In genomic region chr15:89845305-89845893, GRCh38 we compare ENCODE assay signal across 10 cellular contexts. TPM values are rescaled to one million over a fixed set of nuclear protein-coding genes. Genes with fewer than 3 reads are reported as not detected.
DNase-seq lines count a peak whose midpoint lies in the region; ATAC-seq, FAIRE-seq and TF ChIP-seq lines count a peak whose summit lies in the region.
"Had no signal": no experiment of that assay in that cellular context is flagged by ENCODE, and none has a peak within 500 bp of the region (broad histone marks: within the 10 kb centered on the region; RNA-seq: fewer than 3 reads in every experiment).

No MANE protein-coding gene starts in this region.

- no peaks in the 10 kb centered on the region for H3K9me3 Mint-ChIP-seq in type B pancreatic cell
- H3K9me3 Mint-ChIP-seq in nephron progenitor cell = no peaks in the 10 kb centered on the region

- H3K4me1 Mint-ChIP-seq in type B pancreatic cell (ENCODE audit: unreplicated experiment) = no peaks in the 10 kb centered on the region
- H3K4me1 Mint-ChIP-seq in nephron progenitor cell = no peaks in the 10 kb centered on the region

- H3K27ac ChIP-seq in HUES48 (ENCODE audit: low read depth, low read length) = peak overlapping the region; percentile 26
- peak overlapping the region; percentile 38 to 55 for H3K27ac ChIP-seq in kidney (ENCODE audit: low read depth in 2 of 2, low read length in 2 of 2)

- no peak for FAIRE-seq in kidney (lab: Jason Lieb, UNC)

- H3K4me3 Mint-ChIP-seq in type B pancreatic cell (no peak overlapping the region), nephron progenitor cell (no peak overlapping the region)

- H3K36me3 Mint-ChIP-seq in type B pancreatic cell (peaks cover 39% of the 10 kb centered on the region), nephron progenitor cell (ENCODE audit: low read depth) (peaks cover 62% of the 10 kb centered on the region)

- H3K9ac ChIP-seq in HUES48 (ENCODE audit: low read depth, low read length) (no peak overlapping the region), kidney (ENCODE audit: low read length in 2 of 2) (no peak overlapping the region)

- DNase-seq in astrocyte of the cerebellum (ENCODE audit: low read depth) (peak; percentile 84), kidney (no peak), type B pancreatic cell (ENCODE audit: extremely low spot score, unreplicated experiment) (no peak), nephron progenitor cell (no peak)
- DNase-seq: activated CD4-positive, alpha-beta T cell treated with anti-CD3 and anti-CD28 coated beads, Interleukin-2, amount 50 U/mL, for 1 hour; cerebellar nuclear complex; NCI-H2227 treated with DMSO at 0.1 percent for 48 hours had no signal

- H3K27ac Mint-ChIP-seq in type B pancreatic cell (peak overlapping the region; percentile 62), nephron progenitor cell (no peak overlapping the region)

- H3K9me3 ChIP-seq in HUES48 (ENCODE audit: control insufficient read depth, insufficient read depth, low read length) (no peaks in the 10 kb centered on the region), kidney (ENCODE audit: control insufficient read depth in 1 of 2, low read length in 2 of 2) (no peaks in the 10 kb centered on the region)

- no peaks in the 10 kb centered on the region for H3K27me3 ChIP-seq in HUES48 (ENCODE audit: control insufficient read depth, insufficient read depth, low read length)

- H3K36me3 ChIP-seq in HUES48 (ENCODE audit: control insufficient read depth, insufficient read depth, low read length) = peaks cover 20% of the 10 kb centered on the region; the same call in 1 of the 2 replicates
- no peaks in the 10 kb centered on the region for H3K36me3 ChIP-seq in kidney (ENCODE audit: control insufficient read depth in 1 of 2, insufficient read depth in 2 of 2, low read length in 2 of 2)

- no peak for TF ChIP-seq CTCF in astrocyte of the cerebellum (IDR thresholded peaks at IDR 0.05; ENCODE audit: low read depth, low read length, missing control alignments)
- TF ChIP-seq CTCF in kidney (IDR thresholded peaks at IDR 0.05; ENCODE audit: borderline replicate concordance, extremely low read depth, insufficient read depth) = no peak
- no peak for TF ChIP-seq CTCF in type B pancreatic cell (conservative IDR thresholded peaks at IDR 0.05)
- TF ChIP-seq CTCF in nephron progenitor cell (IDR thresholded peaks at IDR 0.05) = no peak

- no peak overlapping the region for H3K4me3 ChIP-seq in HUES48 (ENCODE audit: low read depth, low read length)
- H3K4me3 ChIP-seq in astrocyte of the cerebellum (ENCODE audit: low read depth, low read length) = no peak overlapping the region
- H3K4me3 ChIP-seq in kidney (ENCODE audit: low read length in 2 of 2) = no peak overlapping the region

- no peaks in the 10 kb centered on the region for H3K27me3 Mint-ChIP-seq in type B pancreatic cell
- no peaks in the 10 kb centered on the region for H3K27me3 Mint-ChIP-seq in nephron progenitor cell (ENCODE audit: low read depth, poor library complexity)

- in situ Hi-C loops in astrocyte of the cerebellum (cut with HindIII; ENCODE audit: low sequenced_read_pairs) = no loop called here

- ATAC-seq in HG02885 (IDR thresholded peaks at IDR 0.05; ENCODE audit: poor library complexity, unreplicated experiment) (no peak), GM21825 (IDR thresholded peaks at IDR 0.05; ENCODE audit: unreplicated experiment) (no peak)

- H3K4me1 ChIP-seq in HUES48 (ENCODE audit: control insufficient read depth, insufficient read depth, low read length) = no peaks in the 10 kb centered on the region
- H3K4me1 ChIP-seq in kidney (ENCODE audit: control insufficient read depth in 1 of 2, insufficient read depth in 1 of 2, low read depth in 1 of 2, low read length in 2 of 2) = peaks cover 2 to 17% of the 10 kb centered on the region in 2 donors

- intact Hi-C loops in kidney (cut with DNase I) = no loop called here

RNA-seq across cellular contexts. Expression of gene ANPEP, which starts 30.7 kb away (rescaled TPM):
- total RNA-seq in kidney (221 TPM), type B pancreatic cell (ENCODE audit: low replicate concordance) (56.3 and 206 TPM in 2 replicates)
- 242 TPM for polyA plus RNA-seq in kidney (ENCODE audit: insufficient read depth, low read depth, low replicate concordance)

RNA-seq across cellular contexts. Expression of gene AP3S2, which starts 48.4 kb away (rescaled TPM):
- 42.9 TPM for total RNA-seq in kidney
- 17.5 TPM for polyA plus RNA-seq in kidney (ENCODE audit: insufficient read depth, low read depth, low replicate concordance)
- total RNA-seq in type B pancreatic cell (ENCODE audit: low replicate concordance) = 22.9 and 32.2 TPM in 2 replicates
